23 cellular contexts compared by ENCODE assay signal in the genomic region with DNA sequence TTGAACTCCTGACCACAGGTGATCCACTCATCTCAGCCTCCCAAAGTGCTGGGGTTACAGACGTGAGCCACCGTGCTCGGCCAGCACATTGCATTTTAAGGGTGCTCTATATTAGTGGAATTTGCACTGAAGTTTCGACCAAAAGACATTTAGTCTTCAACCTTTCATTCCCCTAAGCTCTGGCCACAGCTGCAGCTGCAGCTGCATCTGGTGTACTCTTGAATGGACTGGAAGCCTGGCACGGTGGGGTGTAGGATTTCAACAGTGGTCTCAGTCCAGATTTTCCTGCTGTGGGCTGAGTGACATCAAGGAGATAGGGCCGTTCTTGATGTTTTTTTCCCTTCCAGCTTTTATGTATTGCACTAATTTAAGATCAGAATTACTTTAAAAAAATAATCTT.
"Had no signal": no experiment of that assay in that cellular context is flagged by ENCODE, and none has a peak within 500 bp of the region (broad histone marks: within the 10 kb centered on the region; RNA-seq: fewer than 3 reads in every experiment).

No MANE protein-coding gene starts in this region.

- H3K9me3 ChIP-seq: esophagus squamous epithelium, gastrocnemius medialis, heart left ventricle, lower lobe of right lung, right lobe of liver, upper lobe of right lung had no signal

- H3K27me3 ChIP-seq: esophagus squamous epithelium, heart left ventricle, right lobe of liver, upper lobe of right lung had no signal

- H3K36me3 Mint-ChIP-seq: activated naive CD4-positive, alpha-beta T cell treated with anti-CD3 and anti-CD28 coated beads, Interleukin-2, amount 50 U/mL, for 72 hours; brain; natural killer cell treated with Interleukin-12 subunit alpha and Interleukin-12 subunit beta and Interleukin-15 and Interleukin-18, amount 100 ng/mL, for 72 hours; stimulated activated naive B cell treated with anti-CD40 and anti-IgM and Interleukin-4, amounts not matched to agents 10 μg/mL and 1 μg/mL and 100 μg/mL, for 72 hours had no signal

- H3K4me3 ChIP-seq: esophagus squamous epithelium, gastrocnemius medialis, heart left ventricle, lower lobe of right lung, right lobe of liver, skin epidermis, upper lobe of right lung had no signal

- H3K4me1 Mint-ChIP-seq: stimulated activated naive B cell treated with anti-CD40 and anti-IgM and Interleukin-4, amounts not matched to agents 10 μg/mL and 1 μg/mL and 100 μg/mL, for 72 hours had no signal

- H3K27ac Mint-ChIP-seq: activated naive CD4-positive, alpha-beta T cell treated with anti-CD3 and anti-CD28 coated beads, Interleukin-2, amount 50 U/mL, for 72 hours; effector memory CD8-positive, alpha-beta T cell; natural killer cell treated with Interleukin-12 subunit alpha and Interleukin-12 subunit beta and Interleukin-15 and Interleukin-18, amount 100 ng/mL, for 72 hours; stimulated activated naive B cell treated with anti-CD40 and anti-IgM and Interleukin-4, amounts not matched to agents 10 μg/mL and 1 μg/mL and 100 μg/mL, for 72 hours had no signal

- DNase-seq: activated CD4-positive, alpha-beta T cell treated with anti-CD3 and anti-CD28 coated beads for 1 hour; activated T-cell treated with anti-CD3 and anti-CD28 coated beads, Interleukin-2, amount 50 U/mL, for 1 hour; aorta; central memory CD4-positive, alpha-beta T cell; effector memory CD8-positive, alpha-beta T cell; esophagus squamous epithelium; gastrocnemius medialis; heart left ventricle; islet precursor cell; left cardiac atrium; lower lobe of right lung; mesendoderm; right lobe of liver; stimulated activated CD8-positive, alpha-beta memory T cell treated with anti-CD3 and anti-CD28 coated beads, Interleukin-4, amount 100 ng/mL, for 48 hours; stimulated activated naive B cell treated with anti-CD40 and anti-IgM and Interleukin-4, amounts not matched to agents 10 μg/mL and 1 μg/mL and 100 μg/mL, for 72 hours; T-helper 1 cell; T-helper 9 cell; upper lobe of right lung had no signal

- H3K27me3 Mint-ChIP-seq: brain; effector memory CD8-positive, alpha-beta T cell; stimulated activated naive B cell treated with anti-CD40 and anti-IgM and Interleukin-4, amounts not matched to agents 10 μg/mL and 1 μg/mL and 100 μg/mL, for 72 hours had no signal

- H3K4me3 Mint-ChIP-seq: brain; effector memory CD8-positive, alpha-beta T cell; natural killer cell treated with Interleukin-12 subunit alpha and Interleukin-12 subunit beta and Interleukin-15 and Interleukin-18, amount 100 ng/mL, for 72 hours; stimulated activated naive B cell treated with anti-CD40 and anti-IgM and Interleukin-4, amounts not matched to agents 10 μg/mL and 1 μg/mL and 100 μg/mL, for 72 hours had no signal

- H3K27ac ChIP-seq: esophagus squamous epithelium, gastrocnemius medialis, heart left ventricle, lower lobe of right lung, parathyroid adenoma, right lobe of liver, skin epidermis, upper lobe of right lung had no signal

- ATAC-seq: activated naive CD4-positive, alpha-beta T cell treated with anti-CD3 and anti-CD28 coated beads, Interleukin-2, amount 50 U/mL, for 72 hours; effector memory CD8-positive, alpha-beta T cell; gastrocnemius medialis; left cardiac atrium; lower lobe of right lung; natural killer cell treated with Interleukin-12 subunit alpha and Interleukin-12 subunit beta and Interleukin-15 and Interleukin-18, amount 100 ng/mL, for 72 hours; right lobe of liver; stimulated activated naive B cell treated with anti-CD40 and anti-IgM and Interleukin-4, amounts not matched to agents 10 μg/mL and 1 μg/mL and 100 μg/mL, for 72 hours; upper lobe of right lung had no signal
